ENCODE assay signal across 10 cellular contexts in the genomic region with DNA sequence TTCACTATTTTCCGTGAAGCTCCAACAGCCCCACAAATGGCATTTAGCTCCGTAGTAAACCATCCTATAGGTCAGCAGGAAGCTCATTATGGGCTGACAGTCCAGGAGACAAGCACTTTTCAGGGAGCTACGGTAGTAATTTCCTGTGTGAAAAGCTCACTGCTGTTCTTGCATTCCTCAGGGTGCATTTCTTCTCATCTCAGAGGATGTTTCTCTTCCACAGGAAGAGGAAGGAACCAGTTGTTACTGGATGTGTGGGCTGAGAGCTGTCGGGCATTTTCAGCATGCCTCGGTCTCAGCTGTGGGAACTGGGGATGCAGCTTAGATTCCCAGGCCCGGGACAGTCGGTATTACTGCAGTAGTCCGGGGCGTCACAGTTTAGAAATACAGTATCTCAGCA.
DNase-seq lines count a peak whose midpoint lies in the region; ATAC-seq and TF ChIP-seq lines count a peak whose summit lies in the region.
"Had no signal": no experiment of that assay in that cellular context is flagged by ENCODE, and none has a peak within 500 bp of the region (broad histone marks: within the 10 kb centered on the region; RNA-seq: fewer than 3 reads in every experiment).

No MANE protein-coding gene starts in this region.

- H3K27me3 ChIP-seq in osteoblast (ENCODE audit: insufficient read depth, low read length): no peaks in the 10 kb centered on the region

- DNase-seq in COLO829 (ENCODE audit: low spot score): peak; percentile 78
- DNase-seq in SK-N-MC (ENCODE audit: low read depth, low spot score): peak; percentile 68
- peak; percentile 28 for DNase-seq in glomerular visceral epithelial cell (ENCODE audit: extremely low spot score)
- peak; percentile 69 for DNase-seq in osteoblast (ENCODE audit: insufficient read length, low spot score, missing footprints)
- no peak for DNase-seq in amniotic stem cell (lab: John Stamatoyannopoulos, UW)
- DNase-seq in NCI-H748 treated with DMSO at 0.1 percent for 48 hours (lab: John Stamatoyannopoulos, UW): no peak
- DNase-seq: activated naive CD8-positive, alpha-beta T cell treated with anti-CD3 and anti-CD28 coated beads, Interleukin-2, amount 10 ng/mL, durations not matched to agents 7 days and 5 days; RPMI8226 had no signal

- peak overlapping the region; percentile 42 for H3K4me2 ChIP-seq in osteoblast (ENCODE audit: insufficient read depth, low read length)

- H2AFZ ChIP-seq in osteoblast (ENCODE audit: low read length): peak overlapping the region; percentile 79

- peaks cover 44% of the 10 kb centered on the region for H3K4me1 ChIP-seq in osteoblast (ENCODE audit: insufficient read depth, low read length)

- no peak for TF ChIP-seq CTCF in osteoblast (IDR thresholded peaks at IDR 0.05; ENCODE audit: extremely low read depth, low read depth, low read length)

- H3K36me3 ChIP-seq in SK-N-MC (ENCODE audit: insufficient read depth, low read length): peaks cover 3% of the 10 kb centered on the region; the same call in 1 of the 2 replicates
- no peaks in the 10 kb centered on the region for H3K36me3 ChIP-seq in osteoblast (ENCODE audit: insufficient read depth, low read length)

- no peaks in the 10 kb centered on the region for H4K20me1 ChIP-seq in osteoblast (ENCODE audit: insufficient read depth, low read length)

- H3K4me3 ChIP-seq in SK-N-MC (peak overlapping the region; percentile 51), osteoblast (ENCODE audit: insufficient read depth, low read length) (peak overlapping the region; percentile 16)

- H3K27ac ChIP-seq in SK-N-MC: peak overlapping the region; percentile 90; the same call in 1 of the 2 replicates
- H3K27ac ChIP-seq in osteoblast (ENCODE audit: low read depth, low read length): peak overlapping the region; percentile 95

- H3K9me3 ChIP-seq in SK-N-MC (ENCODE audit: low read depth, low read length) (no peaks in the 10 kb centered on the region), osteoblast (ENCODE audit: low read depth, low read length) (no peaks in the 10 kb centered on the region)

- no peaks in the 10 kb centered on the region for H3K79me2 ChIP-seq in osteoblast (ENCODE audit: insufficient read depth, low read length)

- H3K9ac ChIP-seq in SK-N-MC (ENCODE audit: insufficient read length): no peak overlapping the region

- ATAC-seq in HG02840 (IDR thresholded peaks at IDR 0.05; ENCODE audit: low FRiP score, unreplicated experiment) (no peak), HG02938 (IDR thresholded peaks at IDR 0.05; ENCODE audit: unreplicated experiment) (no peak)

Comparison
In these comparisons a context has a peak if more than half of its experiments do, and no peak if none do; other contexts are left out.
1. DNase-seq: peak in COLO829 (single experiment), SK-N-MC (single experiment), glomerular visceral epithelial cell (single experiment) and osteoblast (single experiment); none in amniotic stem cell (single experiment) and NCI-H748 treated with DMSO at 0.1 percent for 48 hours (single experiment).